ENCODE assay signal across 10 cellular contexts in the genomic region with DNA sequence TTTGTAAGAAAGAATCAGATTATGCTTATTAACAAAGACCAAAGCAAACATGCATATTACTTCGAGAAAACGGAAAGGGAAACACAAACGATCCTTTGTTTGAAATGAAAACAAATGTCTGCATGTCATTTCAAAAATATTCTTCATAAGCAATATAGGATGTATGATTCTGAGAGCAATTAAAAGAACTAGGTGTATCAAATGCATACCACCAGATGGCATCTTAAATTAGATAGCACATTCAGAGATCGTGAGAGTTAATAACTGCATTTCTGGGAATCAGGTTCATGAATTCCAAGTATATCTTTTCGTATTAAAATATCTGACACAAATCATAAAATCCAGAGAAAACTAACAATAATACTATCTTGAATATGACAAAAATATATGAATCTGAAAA.
DNase-seq lines count a peak whose midpoint lies in the region; TF ChIP-seq lines count a peak whose summit lies in the region.
"Had no signal": no experiment of that assay in that cellular context is flagged by ENCODE, and none has a peak within 500 bp of the region (broad histone marks: within the 10 kb centered on the region; RNA-seq: fewer than 3 reads in every experiment).

No MANE protein-coding gene starts in this region.

- DNase-seq in AML-193 (lab: John Stamatoyannopoulos, UW) (peak; percentile 7 to 22), GM23248 (peak; percentile 39), SK-N-SH (no peak), immature natural killer cell (peak in 2 of 3 donors; percentile 14 to 15), NCI-H345 treated with DMSO at 0.1 percent for 48 hours (lab: John Stamatoyannopoulos, UW; ENCODE audit: unreplicated experiment) (no peak), DMS153 (lab: John Stamatoyannopoulos, UW) (no peak), A172 (ENCODE audit: low spot score) (no peak)
- no peak for DNase-seq in activated effector memory CD4-positive, alpha-beta T cell treated with anti-CD3 and anti-CD28 coated beads, Interleukin-2, amount 50 U/mL, for 16 hours
- DNase-seq: anterior cingulate cortex, NCI-H446 had no signal

- H3K4me3 ChIP-seq in GM23248 (no peak overlapping the region), SK-N-SH (ENCODE audit: low read depth in 2 of 2, low read length in 1 of 2) (no peak overlapping the region)

- H3K36me3 ChIP-seq in GM23248 (ENCODE audit: low read depth) = no peaks in the 10 kb centered on the region
- peaks cover 0 to 9% of the 10 kb centered on the region in 2 experiments for H3K36me3 ChIP-seq in SK-N-SH (replicated peaks in 1 of 2; ENCODE audit: control insufficient read depth in 1 of 2, insufficient read depth in 2 of 2, low read length in 1 of 2)

- H3K9me2 ChIP-seq in GM23248 (ENCODE audit: insufficient read depth) (no peaks in the 10 kb centered on the region), SK-N-SH (no peaks in the 10 kb centered on the region)

- no peak for TF ChIP-seq EP300 in SK-N-SH (IDR thresholded peaks at IDR 0.05; ENCODE audit: borderline replicate concordance in 1 of 2, low read depth in 1 of 2, low read length in 1 of 2)

- peaks cover 25% of the 10 kb centered on the region for H3K4me1 ChIP-seq in GM23248 (ENCODE audit: insufficient read depth)
- peaks cover 14 to 15% of the 10 kb centered on the region in 2 experiments; a peak in 3 of 4 replicates for H3K4me1 ChIP-seq in SK-N-SH (ENCODE audit: control insufficient read depth in 1 of 2, insufficient read depth in 2 of 2, low read depth in 1 of 2, low read length in 1 of 2)

- peaks cover 0 to 1% (median 0%) of the 10 kb centered on the region in 3 donors for H3K27me3 Mint-ChIP-seq in immature natural killer cell (ENCODE audit: low read depth in 3 of 3)

- no peaks in the 10 kb centered on the region for H3K27me3 ChIP-seq in GM23248 (replicated peaks; ENCODE audit: insufficient read depth)
- H3K27me3 ChIP-seq in SK-N-SH (ENCODE audit: insufficient read depth) = no peaks in the 10 kb centered on the region

- H3K27ac ChIP-seq in GM23248 (no peak overlapping the region), SK-N-SH (ENCODE audit: low read depth in 2 of 2, low read length in 1 of 2) (no peak overlapping the region)

- CTCF ChIA-PET in SK-N-SH (lab: Yijun Ruan, JAX) = interaction anchor here (0.5 to 0.6 kb wide), 2 partner anchors 14 to 883 kb away, joined by 3 read pairs; no protein-coding TSS in a partner anchor

- H3F3A ChIP-seq in GM23248 (ENCODE audit: insufficient read depth) (peaks cover 8% of the 10 kb centered on the region), SK-N-SH (replicated peaks; ENCODE audit: insufficient read depth) (peaks cover 3% of the 10 kb centered on the region)

- no peak overlapping the region for H2AFZ ChIP-seq in GM23248
- H2AFZ ChIP-seq in SK-N-SH (ENCODE audit: low read depth) = no peak overlapping the region

- peaks cover 1 to 3% (median 2%) of the 10 kb centered on the region in 3 donors for H3K36me3 Mint-ChIP-seq in immature natural killer cell

- no peaks in the 10 kb centered on the region for H3K9me3 Mint-ChIP-seq in immature natural killer cell

- H3K9me3 ChIP-seq in GM23248 (ENCODE audit: low read depth) (no peaks in the 10 kb centered on the region), SK-N-SH (no peaks in the 10 kb centered on the region)

- peak; percentile 42; the same call in 1 of the 2 replicates for TF ChIP-seq CTCF in SK-N-SH (IDR thresholded peaks at IDR 0.05)

- H3K4me1 Mint-ChIP-seq in immature natural killer cell = peaks cover 46 to 93% of the 10 kb centered on the region in 2 donors

- no peaks in the 10 kb centered on the region for H4K20me1 ChIP-seq in GM23248 (ENCODE audit: insufficient read depth)
- no peaks in the 10 kb centered on the region for H4K20me1 ChIP-seq in SK-N-SH (ENCODE audit: insufficient read depth)

- POLR2A ChIA-PET in SK-N-SH (lab: Yijun Ruan, JAX) = no interaction called here

- no peak overlapping the region for H3K4me2 ChIP-seq in GM23248 (ENCODE audit: unreplicated experiment)
- H3K4me2 ChIP-seq in SK-N-SH = no peak overlapping the region

- peak overlapping the region in 1 of 6 donors; percentile 32 for H3K27ac Mint-ChIP-seq in immature natural killer cell

- H3K4me3 Mint-ChIP-seq in immature natural killer cell = peak overlapping the region in 3 of 5 donors; percentile 22 to 49 (median 44)

- in situ Hi-C loops in GM23248 (cut with MboI) = no loop called here

- peak; percentile 26; the same call in 1 of the 2 replicates for TF ChIP-seq RAD21 in SK-N-SH (IDR thresholded peaks at IDR 0.05; ENCODE audit: low read length)

- WGBS in GM23248 (ENCODE audit: low coverage in 1 of 2, low lambda C conversion rate in 2 of 2, missing lambda C conversion rate in 2 of 2), 2 experiments = 34 to 42% methylated on average over 5 of the region's 5 CpGs
- WGBS in SK-N-SH (ENCODE audit: low lambda C conversion rate) = 66% methylated on average over 5 of the region's 5 CpGs

- H3K9ac ChIP-seq in GM23248 (no peak overlapping the region), SK-N-SH (no peak overlapping the region)

- peaks cover 81% of the 10 kb centered on the region for H3K79me2 ChIP-seq in GM23248 (ENCODE audit: insufficient read depth)
- H3K79me2 ChIP-seq in SK-N-SH (ENCODE audit: insufficient read depth) = peaks cover 22% of the 10 kb centered on the region

TF ChIP-seq in SK-N-SH, 30 proteins besides CTCF, POLR2A, EP300 and RAD21:
- TF ChIP-seq NRF1 (IDR thresholded peaks at IDR 0.05; ENCODE audit: low read depth, low read length) (no peak), GATA2 (CRISPR knock-in tag; IDR thresholded peaks at IDR 0.05) (no peak), GABPA (IDR thresholded peaks at IDR 0.05; ENCODE audit: low read depth) (no peak), EZH2phosphoT487 (IDR thresholded peaks at IDR 0.05; ENCODE audit: borderline replicate concordance, low read depth) (no peak), ELF1 (IDR thresholded peaks at IDR 0.05) (no peak), MXI1 (IDR thresholded peaks at IDR 0.05; ENCODE audit: low read depth, low read length) (no peak), FOSL2 (IDR thresholded peaks at IDR 0.05; ENCODE audit: borderline replicate concordance, low read depth) (no peak), MEF2A (IDR thresholded peaks at IDR 0.05; ENCODE audit: borderline replicate concordance, low read depth) (no peak), CHD2 (IDR thresholded peaks at IDR 0.05; ENCODE audit: low read length, partially characterized antibody) (no peak), SMC3 (IDR thresholded peaks at IDR 0.05; ENCODE audit: low read depth, low read length) (no peak), RCOR1 (IDR thresholded peaks at IDR 0.05; ENCODE audit: low read length) (no peak), JUND (IDR thresholded peaks at IDR 0.05) (no peak)
- TF ChIP-seq, protein P1, sequence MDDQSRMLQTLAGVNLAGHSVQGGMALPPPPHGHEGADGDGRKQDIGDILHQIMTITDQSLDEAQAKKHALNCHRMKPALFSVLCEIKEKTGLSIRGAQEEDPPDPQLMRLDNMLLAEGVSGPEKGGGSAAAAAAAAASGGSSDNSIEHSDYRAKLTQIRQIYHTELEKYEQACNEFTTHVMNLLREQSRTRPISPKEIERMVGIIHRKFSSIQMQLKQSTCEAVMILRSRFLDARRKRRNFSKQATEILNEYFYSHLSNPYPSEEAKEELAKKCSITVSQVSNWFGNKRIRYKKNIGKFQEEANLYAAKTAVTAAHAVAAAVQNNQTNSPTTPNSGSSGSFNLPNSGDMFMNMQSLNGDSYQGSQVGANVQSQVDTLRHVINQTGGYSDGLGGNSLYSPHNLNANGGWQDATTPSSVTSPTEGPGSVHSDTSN (IDR thresholded peaks at IDR 0.05) = no peak
- TF ChIP-seq, protein P2, sequence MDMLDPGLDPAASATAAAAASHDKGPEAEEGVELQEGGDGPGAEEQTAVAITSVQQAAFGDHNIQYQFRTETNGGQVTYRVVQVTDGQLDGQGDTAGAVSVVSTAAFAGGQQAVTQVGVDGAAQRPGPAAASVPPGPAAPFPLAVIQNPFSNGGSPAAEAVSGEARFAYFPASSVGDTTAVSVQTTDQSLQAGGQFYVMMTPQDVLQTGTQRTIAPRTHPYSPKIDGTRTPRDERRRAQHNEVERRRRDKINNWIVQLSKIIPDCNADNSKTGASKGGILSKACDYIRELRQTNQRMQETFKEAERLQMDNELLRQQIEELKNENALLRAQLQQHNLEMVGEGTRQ (IDR thresholded peaks at IDR 0.05; ENCODE audit: borderline replicate concordance, low read depth, low read length) = no peak
TF ChIP-seq in SK-N-SH: peak in this region for 0.

Comparison
In these comparisons a context has a peak if more than half of its experiments do, and no peak if none do; other contexts are left out.
1. DNase-seq: peak in AML-193 (2 of 2), GM23248 (single experiment) and immature natural killer cell (2 of 3); none in SK-N-SH (single experiment), activated effector memory CD4-positive, alpha-beta T cell treated with anti-CD3 and anti-CD28 coated beads, Interleukin-2, amount 50 U/mL, for 16 hours (single experiment), NCI-H345 treated with DMSO at 0.1 percent for 48 hours (single experiment), DMS153 (single experiment) and A172 (single experiment).